17 cellular contexts compared by ENCODE assay signal in the genomic region with DNA sequence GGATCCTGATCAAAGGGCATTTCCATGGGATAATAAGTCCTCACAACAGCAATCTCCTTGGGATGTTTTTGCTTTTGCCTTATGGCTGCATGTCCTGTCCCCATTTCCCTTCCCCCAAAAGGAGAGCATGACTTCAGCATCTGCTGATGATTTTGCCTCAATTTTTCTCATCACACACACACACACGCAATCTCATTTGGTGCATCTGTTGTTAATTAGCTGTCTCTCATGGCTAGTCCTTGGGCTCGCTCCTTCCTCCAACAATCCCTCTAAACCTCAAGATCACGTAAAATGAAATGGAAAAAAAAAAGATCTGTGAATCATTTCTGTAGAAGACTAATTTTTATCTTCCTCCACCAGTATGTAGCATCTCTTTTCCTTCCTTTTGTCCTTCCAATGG.
"Had no signal": no experiment of that assay in that cellular context is flagged by ENCODE, and none has a peak within 500 bp of the region (broad histone marks: within the 10 kb centered on the region; RNA-seq: fewer than 3 reads in every experiment).

No MANE protein-coding gene starts in this region.

- H3K36me3 Mint-ChIP-seq: memory B cell had no signal

- H3K4me3 ChIP-seq: gastroesophageal sphincter, left lung, transverse colon had no signal

- H3K27me3 ChIP-seq: brain microvascular endothelial cell, gastroesophageal sphincter, transverse colon had no signal

- H3K4me1 Mint-ChIP-seq: nephron, T-helper 17 cell had no signal

- H3K27me3 Mint-ChIP-seq: dendritic cell treated with granulocyte-macrophage colony-stimulating factor and Interleukin-4, amounts not matched to agents 40 ng/mL and 50 ng/mL, for 4 days; memory B cell had no signal

- H3K9me3 ChIP-seq: gastroesophageal sphincter, left lung, transverse colon had no signal

- H3K9me3 Mint-ChIP-seq: activated T-helper 2 cell treated with anti-CD3 and anti-CD28 coated beads, Interferon-gamma antibody, Interleukin-2, Interleukin-4, amounts not matched to agents 10 μg/mL and 5 μg/mL and 100 μg/mL, durations not matched to agents 14 hours and 24 hours and 36 hours; dendritic cell treated with granulocyte-macrophage colony-stimulating factor and Interleukin-4, amounts not matched to agents 40 ng/mL and 50 ng/mL, for 4 days; memory B cell; nephron had no signal

- H3K4me3 Mint-ChIP-seq: dendritic cell treated with granulocyte-macrophage colony-stimulating factor and Interleukin-4, amounts not matched to agents 40 ng/mL and 50 ng/mL, for 4 days; memory B cell; nephron; T-helper 17 cell had no signal

- ATAC-seq: gastroesophageal sphincter, left lung, T-helper 17 cell had no signal

- DNase-seq: activated CD4-positive, alpha-beta T cell treated with anti-CD3 and anti-CD28 coated beads, Interleukin-2, amount 50 U/mL, for 1 hour; activated naive CD4-positive, alpha-beta T cell treated with anti-CD3 and anti-CD28 coated beads, Interleukin-2, amount 50 U/mL, for 16 hours; activated T-cell treated with anti-CD3 and anti-CD28 coated beads for 4 hours; brain microvascular endothelial cell; erythroblast; islet precursor cell; left lung; stimulated activated CD4-positive, alpha-beta T cell treated with anti-CD3 and anti-CD28 coated beads, Interleukin-12 subunit alpha, Interleukin-12 subunit beta, amount 100 ng/mL, for 4 hours; stimulated activated naive CD4-positive, alpha-beta T cell; substantia nigra; T-helper 17 cell; transverse colon had no signal

- H3K36me3 ChIP-seq: brain microvascular endothelial cell, gastroesophageal sphincter, left lung, transverse colon had no signal

- H3K27ac Mint-ChIP-seq: activated T-helper 2 cell treated with anti-CD3 and anti-CD28 coated beads, Interferon-gamma antibody, Interleukin-2, Interleukin-4, amounts not matched to agents 10 μg/mL and 5 μg/mL and 100 μg/mL, durations not matched to agents 14 hours and 24 hours and 36 hours; dendritic cell treated with granulocyte-macrophage colony-stimulating factor and Interleukin-4, amounts not matched to agents 40 ng/mL and 50 ng/mL, for 4 days; memory B cell; nephron; T-helper 17 cell had no signal

- H3K4me1 ChIP-seq: gastroesophageal sphincter, left lung, transverse colon had no signal
